Comparison of ENCODE assay signal across 9 cellular contexts in genomic region chr6:215335-216034, GRCh38.
DNase-seq lines count a peak whose midpoint lies in the region; ATAC-seq and TF ChIP-seq lines count a peak whose summit lies in the region.
"Had no signal": no experiment of that assay in that cellular context is flagged by ENCODE, and none has a peak within 500 bp of the region (broad histone marks: within the 10 kb centered on the region; RNA-seq: fewer than 3 reads in every experiment).

No MANE protein-coding gene starts in this region.

- H3K27ac Mint-ChIP-seq in CD4-positive, CD25-positive, alpha-beta regulatory T cell = peak overlapping the region in 2 of 3 donors; percentile 64 to 77

- H3K36me3 Mint-ChIP-seq in CD4-positive, CD25-positive, alpha-beta regulatory T cell = peaks cover 5% of the 10 kb centered on the region

- WGBS in lung, 2 donors = 61 to 67% methylated on average over 11 of the region's 11 CpGs

- intact Hi-C loops in ascending aorta (cut with DNase I) = no loop called here

- TF ChIP-seq CTCF in lung (IDR thresholded peaks at IDR 0.05; ENCODE audit: control extremely low read depth, extremely low read depth) (no peak), ascending aorta (IDR thresholded peaks at IDR 0.05) (no peak)

- peak in 2 of 3 donors; percentile 28 to 86 for DNase-seq in CD4-positive, CD25-positive, alpha-beta regulatory T cell
- DNase-seq in NCI-H226 = peak; percentile 10
- DNase-seq in activated T-helper 1 cell treated with Interleukin-2 at 50 U/mL for 16 hours (ENCODE audit: low read depth) = peak; percentile 40
- DNase-seq in lung (ENCODE audit: low spot score) = peak; percentile 48
- no peak for DNase-seq in GM19240 (ENCODE audit: insufficient read length, low spot score)
- DNase-seq in ascending aorta (ENCODE audit: low spot score in 2 of 2) = no peak
- DNase-seq in hepatic stellate cell (ENCODE audit: low spot score) = no peak
- no peak for DNase-seq in mesenteric fat pad (ENCODE audit: low spot score)
- DNase-seq: NCI-H187 treated with DMSO at 0.1 percent for 48 hours had no signal

- H3K27me3 Mint-ChIP-seq in CD4-positive, CD25-positive, alpha-beta regulatory T cell = no peaks in the 10 kb centered on the region

- peaks cover 18% of the 10 kb centered on the region for H3K4me1 ChIP-seq in CD4-positive, CD25-positive, alpha-beta regulatory T cell (ENCODE audit: control insufficient read depth, insufficient read depth, low read length, poor library complexity, severe bottlenecking)
- peaks cover 0 to 2% of the 10 kb centered on the region in 2 donors for H3K4me1 ChIP-seq in lung (ENCODE audit: control insufficient read depth in 2 of 2, insufficient read depth in 2 of 2, low read length in 2 of 2)
- no peaks in the 10 kb centered on the region for H3K4me1 ChIP-seq in ascending aorta

- H3K36me3 ChIP-seq in CD4-positive, CD25-positive, alpha-beta regulatory T cell (ENCODE audit: control insufficient read depth, insufficient read depth, low read length) = no peaks in the 10 kb centered on the region
- H3K36me3 ChIP-seq in lung (ENCODE audit: control insufficient read depth in 2 of 2, insufficient read depth in 2 of 2, low read length in 2 of 2) (no peaks in the 10 kb centered on the region), ascending aorta (no peaks in the 10 kb centered on the region)

- peak overlapping the region in 2 of 4 donors; percentile 7 for H3K4me3 Mint-ChIP-seq in CD4-positive, CD25-positive, alpha-beta regulatory T cell

- H3K27me3 ChIP-seq in CD4-positive, CD25-positive, alpha-beta regulatory T cell (ENCODE audit: control insufficient read depth, insufficient read depth, low read length) = no peaks in the 10 kb centered on the region
- no peaks in the 10 kb centered on the region for H3K27me3 ChIP-seq in lung (ENCODE audit: control insufficient read depth, insufficient read depth)
- no peaks in the 10 kb centered on the region for H3K27me3 ChIP-seq in ascending aorta

- no peak overlapping the region for H3K4me3 ChIP-seq in CD4-positive, CD25-positive, alpha-beta regulatory T cell (ENCODE audit: low read depth, low read length)
- H3K4me3 ChIP-seq in lung (no peak overlapping the region), ascending aorta (no peak overlapping the region)

- no peaks in the 10 kb centered on the region for H3K9me3 ChIP-seq in CD4-positive, CD25-positive, alpha-beta regulatory T cell (ENCODE audit: control insufficient read depth in 2 of 2, low read length in 2 of 2)
- H3K9me3 ChIP-seq in lung (ENCODE audit: control insufficient read depth in 2 of 2, insufficient read depth in 1 of 2, low read length in 1 of 2) (peaks cover 0 to 6% of the 10 kb centered on the region in 2 donors), ascending aorta (no peaks in the 10 kb centered on the region)

- H3K9me3 Mint-ChIP-seq in CD4-positive, CD25-positive, alpha-beta regulatory T cell = no peaks in the 10 kb centered on the region

- H3K27ac ChIP-seq in CD4-positive, CD25-positive, alpha-beta regulatory T cell (ENCODE audit: insufficient read depth, low read length, poor library complexity, severe bottlenecking) = no peak overlapping the region
- no peak overlapping the region for H3K27ac ChIP-seq in lung (ENCODE audit: low read depth in 1 of 2, low read length in 1 of 2)
- no peak overlapping the region for H3K27ac ChIP-seq in ascending aorta

- ATAC-seq in CD4-positive, CD25-positive, alpha-beta regulatory T cell (ENCODE audit: low read depth in 2 of 2) = peak; percentile 93 to 96
- peak; percentile 45 for ATAC-seq in lung (ENCODE audit: insufficient read depth, low FRiP score)

- H3K4me1 Mint-ChIP-seq in CD4-positive, CD25-positive, alpha-beta regulatory T cell = peaks cover 6 to 37% (median 23%) of the 10 kb centered on the region in 4 donors

Comparison
In these comparisons a context has a peak if more than half of its experiments do, and no peak if none do; other contexts are left out.
1. DNase-seq: peak in CD4-positive, CD25-positive, alpha-beta regulatory T cell (2 of 3), NCI-H226 (single experiment), activated T-helper 1 cell treated with Interleukin-2 at 50 U/mL for 16 hours (single experiment) and lung (single experiment); none in GM19240 (single experiment), ascending aorta (0 of 2), hepatic stellate cell (single experiment) and mesenteric fat pad (single experiment).